19 cellular contexts compared by ENCODE assay signal in the genomic region with DNA sequence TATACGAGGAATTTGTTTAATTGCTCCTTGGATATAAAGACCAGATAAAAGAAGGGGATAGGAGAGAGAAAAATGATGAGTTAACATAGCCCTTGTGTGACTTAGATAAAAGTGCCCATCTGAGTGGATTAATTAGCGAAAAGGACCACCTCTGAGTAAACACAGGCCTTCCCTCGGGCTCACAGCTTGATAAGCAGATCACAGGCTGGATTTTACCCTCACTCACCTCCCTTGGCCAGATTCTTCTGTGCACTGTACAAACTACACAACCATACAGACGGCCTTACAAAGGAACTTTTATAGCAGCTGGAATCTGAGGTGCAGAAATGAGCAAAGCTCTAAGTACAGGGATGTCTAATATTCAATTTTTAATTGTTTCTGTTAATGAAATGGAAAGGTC.
"Had no signal": no experiment of that assay in that cellular context is flagged by ENCODE, and none has a peak within 500 bp of the region (broad histone marks: within the 10 kb centered on the region; RNA-seq: fewer than 3 reads in every experiment).

No MANE protein-coding gene starts in this region.

- H3K27ac Mint-ChIP-seq: nephron progenitor cell; stimulated activated memory B cell treated with anti-CD40 and anti-IgM and Interleukin-4, amounts not matched to agents 10 μg/mL and 1 μg/mL and 100 μg/mL, for 72 hours; stimulated activated naive CD8-positive, alpha-beta T cell treated with anti-CD3 and anti-CD28 coated beads, Interleukin-15, Interleukin-2, amounts not matched to agents 100 ng/mL and 50 ng/mL, for 24 hours had no signal

- H3K27me3 Mint-ChIP-seq: effector memory CD8-positive, alpha-beta T cell; stimulated activated memory B cell treated with anti-CD40 and anti-IgM and Interleukin-4, amounts not matched to agents 10 μg/mL and 1 μg/mL and 100 μg/mL, for 72 hours; stimulated activated naive CD8-positive, alpha-beta T cell treated with anti-CD3 and anti-CD28 coated beads, Interleukin-15, Interleukin-2, amounts not matched to agents 100 ng/mL and 50 ng/mL, for 24 hours had no signal

- H3K9me3 Mint-ChIP-seq: effector memory CD8-positive, alpha-beta T cell; stimulated activated memory B cell treated with anti-CD40 and anti-IgM and Interleukin-4, amounts not matched to agents 10 μg/mL and 1 μg/mL and 100 μg/mL, for 72 hours had no signal

- DNase-seq: effector memory CD8-positive, alpha-beta T cell; gastrocnemius medialis; heart right ventricle; hypothalamus; kidney glomerular epithelial cell; mesendoderm; naive thymus-derived CD4-positive, alpha-beta T cell; nephron progenitor cell; psoas muscle; retina; spleen; stimulated activated CD4-positive, alpha-beta T cell treated with anti-CD3 and anti-CD28 coated beads, Interleukin-15, amount 100 ng/mL, for 24 hours; stimulated activated CD4-positive, alpha-beta T cell treated with anti-CD3 and anti-CD28 coated beads, Interleukin-1b, Interleukin-23, amount 100 ng/mL, for 48 hours; stimulated activated CD4-positive, alpha-beta T cell treated with anti-CD3 and anti-CD28 coated beads, Interleukin-4, amount 100 ng/mL, for 24 hours; tibial artery; upper lobe of left lung; uterus had no signal

- H3K36me3 Mint-ChIP-seq: stimulated activated memory B cell treated with anti-CD40 and anti-IgM and Interleukin-4, amounts not matched to agents 10 μg/mL and 1 μg/mL and 100 μg/mL, for 72 hours had no signal

- H3K4me3 Mint-ChIP-seq: effector memory CD8-positive, alpha-beta T cell; naive thymus-derived CD4-positive, alpha-beta T cell; nephron progenitor cell; stimulated activated memory B cell treated with anti-CD40 and anti-IgM and Interleukin-4, amounts not matched to agents 10 μg/mL and 1 μg/mL and 100 μg/mL, for 72 hours; stimulated activated naive CD8-positive, alpha-beta T cell treated with anti-CD3 and anti-CD28 coated beads, Interleukin-15, Interleukin-2, amounts not matched to agents 100 ng/mL and 50 ng/mL, for 24 hours had no signal
